Comparison of ENCODE assay signal across 15 cellular contexts in genomic region chr4:88793473-88793872, GRCh38.
DNase-seq lines count a peak whose midpoint lies in the region; ATAC-seq and TF ChIP-seq lines count a peak whose summit lies in the region.
"Had no signal": no experiment of that assay in that cellular context is flagged by ENCODE, and none has a peak within 500 bp of the region (broad histone marks: within the 10 kb centered on the region; RNA-seq: fewer than 3 reads in every experiment).

No MANE protein-coding gene starts in this region.

- intact Hi-C loops in heart right ventricle (cut with DNase I) = loop anchor here in 8 of 10 donors (5.0 to 10.0 kb wide), 3 partner anchors 79 to 89 kb away; no protein-coding TSS in a partner anchor

- H3K4me3 ChIP-seq in heart right ventricle (no peak overlapping the region), HAP-1 (no peak overlapping the region)
- H3K4me3 ChIP-seq: SJSA1 had no signal

- no peaks in the 10 kb centered on the region for H3K27me3 ChIP-seq in heart right ventricle
- H3K27me3 ChIP-seq in HAP-1 (ENCODE audit: low read depth) = no peaks in the 10 kb centered on the region
- H3K27me3 ChIP-seq: SJSA1 had no signal

- ATAC-seq in GM18867 (IDR thresholded peaks at IDR 0.05; ENCODE audit: unreplicated experiment) (peak; percentile 76), GM21619 (IDR thresholded peaks at IDR 0.05; ENCODE audit: unreplicated experiment) (peak; percentile 70), HG03159 (IDR thresholded peaks at IDR 0.05; ENCODE audit: unreplicated experiment) (peak; percentile 56), heart right ventricle (no peak)
- ATAC-seq: CD8-positive, alpha-beta T cell; naive thymus-derived CD8-positive, alpha-beta T cell had no signal

- no peak for TF ChIP-seq CTCF in heart right ventricle (IDR thresholded peaks at IDR 0.05)

- H3K27ac ChIP-seq in epithelial cell of prostate (peak overlapping the region; percentile 79), heart right ventricle (no peak overlapping the region)
- H3K27ac ChIP-seq: SJSA1 had no signal

- WGBS in heart right ventricle, 2 donors = 97 to 100% methylated on average over 1 of the region's 1 CpG

- DNase-seq in epithelial cell of prostate (ENCODE audit: low read depth, low spot score) (no peak), AG20443 (ENCODE audit: low spot score) (no peak), heart right ventricle (no peak), T-helper 9 cell (no peak), HAP-1 (ENCODE audit: low spot score in 2 of 2) (no peak)
- DNase-seq: activated effector memory CD4-positive, alpha-beta T cell treated with anti-CD3 and anti-CD28 coated beads, Interleukin-2, amount 50 U/mL, for 16 hours; CD8-positive, alpha-beta T cell; islet precursor cell; naive thymus-derived CD8-positive, alpha-beta T cell; NCI-H1092; NCI-H524 had no signal

- H3K36me3 ChIP-seq in heart right ventricle = peaks cover 0 to 21% (median 4%) of the 10 kb centered on the region in 9 donors
- no peaks in the 10 kb centered on the region for H3K36me3 ChIP-seq in HAP-1 (replicated peaks)
- H3K36me3 ChIP-seq: SJSA1 had no signal

- H3K4me1 ChIP-seq in heart right ventricle (peaks cover 0 to 26% (median 0%) of the 10 kb centered on the region in 9 donors), HAP-1 (peaks cover 25% of the 10 kb centered on the region)

- in situ Hi-C loops in HAP-1 (cut with MboI; ENCODE audit: low sequenced_read_pairs) = no loop called here

- H3K9me3 ChIP-seq in heart right ventricle (peaks cover 0 to 14% (median 0%) of the 10 kb centered on the region in 11 donors), HAP-1 (no peaks in the 10 kb centered on the region)
- H3K9me3 ChIP-seq: SJSA1 had no signal

Comparison
In these comparisons a context has a peak if more than half of its experiments do, and no peak if none do; other contexts are left out.
1. ATAC-seq: peak in GM18867 (single experiment), GM21619 (single experiment) and HG03159 (single experiment); none in heart right ventricle (0 of 8).